8 cellular contexts compared by ENCODE assay signal in the genomic region with DNA sequence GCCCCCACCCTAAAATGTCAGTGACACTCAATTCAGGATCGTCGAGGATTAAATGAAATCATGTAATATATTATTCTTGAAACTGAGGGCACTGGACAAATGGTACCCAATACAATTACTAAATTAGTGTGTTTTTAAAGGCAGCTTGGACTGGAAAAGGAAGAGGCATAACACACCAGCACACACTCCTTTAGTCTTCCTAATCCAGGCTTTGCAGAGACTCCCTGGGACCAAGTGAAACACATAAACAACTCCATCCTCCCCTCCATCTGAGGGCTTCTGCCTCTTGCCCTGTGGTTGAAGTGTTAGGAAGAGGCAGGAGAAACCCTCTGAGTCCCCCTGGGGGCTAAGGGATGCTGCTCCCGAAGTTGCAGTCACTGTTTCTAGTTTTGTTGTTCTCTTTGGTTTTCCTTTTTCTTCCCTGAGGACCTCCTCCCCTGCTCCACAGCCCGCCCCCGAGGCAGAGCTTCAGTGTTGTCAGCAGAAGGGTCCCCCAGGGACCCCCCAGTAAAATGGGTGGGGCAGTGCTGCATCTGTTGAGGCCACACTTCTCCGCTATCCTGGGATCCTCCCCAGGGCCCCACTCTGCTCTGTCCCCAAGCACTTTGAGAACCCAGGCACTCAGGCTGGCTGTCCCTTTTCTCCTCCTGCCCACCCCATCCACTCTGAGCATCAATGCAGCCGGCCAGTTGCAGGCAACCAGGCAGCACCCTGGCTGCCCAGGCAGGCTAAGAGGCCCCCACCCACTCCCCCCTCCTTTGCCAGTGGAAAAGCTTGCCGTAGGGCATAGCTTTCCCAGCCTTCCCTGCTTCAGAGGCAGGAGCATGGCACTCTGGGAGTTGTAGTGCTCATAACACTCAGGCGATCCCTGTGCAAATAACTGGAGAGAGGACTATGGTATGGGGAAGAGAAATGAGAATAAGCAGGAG. TPM values are rescaled to one million over a fixed set of nuclear protein-coding genes. Genes with fewer than 3 reads are reported as not detected.
DNase-seq lines count a peak whose midpoint lies in the region; ATAC-seq and TF ChIP-seq lines count a peak whose summit lies in the region.

No MANE protein-coding gene starts in this region.

- no peaks in the 10 kb centered on the region for H3K36me3 Mint-ChIP-seq in type B pancreatic cell

- peaks cover 45% of the 10 kb centered on the region for H3K4me1 Mint-ChIP-seq in type B pancreatic cell (ENCODE audit: unreplicated experiment)

- no peaks in the 10 kb centered on the region for H3K9me3 ChIP-seq in right lobe of liver

- ATAC-seq in right lobe of liver (peak; percentile 38 to 51 (median 39)), GM18870 (IDR thresholded peaks at IDR 0.05; ENCODE audit: unreplicated experiment) (no peak), HG03135 (IDR thresholded peaks at IDR 0.05; ENCODE audit: unreplicated experiment) (no peak), HG02852 (IDR thresholded peaks at IDR 0.05; ENCODE audit: unreplicated experiment) (no peak)

- H3K27ac ChIP-seq in right lobe of liver, result no peak overlapping the region

- H3K36me3 ChIP-seq in right lobe of liver, result peaks cover 0 to 15% (median 0%) of the 10 kb centered on the region in 4 donors

- peak overlapping the region; percentile 62 for H3K4me3 Mint-ChIP-seq in type B pancreatic cell

- DNase-seq in G401 (ENCODE audit: low spot score), result peak; percentile 63
- DNase-seq in NCI-H345 (lab: John Stamatoyannopoulos, UW), result peak; percentile 74
- DNase-seq in choroid plexus epithelial cell (ENCODE audit: low read depth), result peak; percentile 65
- no peak for DNase-seq in right lobe of liver
- DNase-seq in type B pancreatic cell (ENCODE audit: extremely low spot score, unreplicated experiment), result no peak

- H3K27me3 ChIP-seq in right lobe of liver, result no peaks in the 10 kb centered on the region

- no peaks in the 10 kb centered on the region for H3K27me3 Mint-ChIP-seq in type B pancreatic cell

- in situ Hi-C loops in G401 (cut with HindIII; ENCODE audit: low sequenced_read_pairs), result no loop called here

- peaks cover 0 to 13% (median 7%) of the 10 kb centered on the region in 4 donors for H3K4me1 ChIP-seq in right lobe of liver

- WGBS in right lobe of liver (ENCODE audit: insufficient coverage, low coverage, low lambda C conversion rate, missing lambda C conversion rate), result 58% methylated on average over 8 of the region's 9 CpGs

- peak overlapping the region; percentile 91 for H3K27ac Mint-ChIP-seq in type B pancreatic cell

- intact Hi-C loops in right lobe of liver (cut with DNase I), result no loop called here

- H3K9me3 Mint-ChIP-seq in type B pancreatic cell, result no peaks in the 10 kb centered on the region

- TF ChIP-seq CTCF in choroid plexus epithelial cell (conservative IDR thresholded peaks at IDR 0.05; ENCODE audit: low read depth, low read length) (peak; percentile 17), right lobe of liver (IDR thresholded peaks at IDR 0.05) (no peak), type B pancreatic cell (conservative IDR thresholded peaks at IDR 0.05) (no peak)

- TF ChIP-seq POLR2A in right lobe of liver (IDR thresholded peaks at IDR 0.05), result no peak

- H3K4me3 ChIP-seq in choroid plexus epithelial cell (ENCODE audit: low read depth, low read length) (peak overlapping the region; percentile 44), right lobe of liver (no peak overlapping the region)

RNA-seq across cellular contexts. Expression of a gene that starts 5.9 kb away (rescaled TPM):
- 7.3 and 10.0 TPM in 2 replicates for total RNA-seq in G401 (2014; rRNA removed; shearing (Covaris generic))
- 10 to 100 TPM; 30.6 to 41.0 (median 36.8) TPM for total RNA-seq in right lobe of liver
- 45.5 and 57.5 TPM in 2 replicates for total RNA-seq in type B pancreatic cell (ENCODE audit: low replicate concordance)

RNA-seq across cellular contexts. Expression of a gene that starts 6.0 kb away (rescaled TPM):
- 76.4 and 82.1 TPM in 2 replicates for total RNA-seq in G401 (2014; rRNA removed; shearing (Covaris generic))
- 10 to 100 TPM; 26.5 to 70.0 (median 35.4) TPM for total RNA-seq in right lobe of liver
- total RNA-seq in type B pancreatic cell (ENCODE audit: low replicate concordance), result 45.5 and 53.7 TPM in 2 replicates

RNA-seq across cellular contexts. Expression of a gene that starts 25.4 kb away (rescaled TPM):
- total RNA-seq in G401 (2014; rRNA removed; shearing (Covaris generic)), result not detected in 2 replicates
- total RNA-seq in right lobe of liver (under 1 TPM in 2 of 6 experiments, not detected in 4; 0.22 to 0.31 TPM), type B pancreatic cell (ENCODE audit: low replicate concordance) (not detected in 2 replicates)

Comparison
In these comparisons a context has a peak if more than half of its experiments do, and no peak if none do; other contexts are left out.
1. DNase-seq: peak in G401 (single experiment), NCI-H345 (single experiment) and choroid plexus epithelial cell (single experiment); none in right lobe of liver (0 of 3) and type B pancreatic cell (single experiment).
2. ATAC-seq: peak in right lobe of liver (4 of 4); none in GM18870 (single experiment), HG03135 (single experiment) and HG02852 (single experiment).